8 cellular contexts compared by ENCODE assay signal in the genomic region with DNA sequence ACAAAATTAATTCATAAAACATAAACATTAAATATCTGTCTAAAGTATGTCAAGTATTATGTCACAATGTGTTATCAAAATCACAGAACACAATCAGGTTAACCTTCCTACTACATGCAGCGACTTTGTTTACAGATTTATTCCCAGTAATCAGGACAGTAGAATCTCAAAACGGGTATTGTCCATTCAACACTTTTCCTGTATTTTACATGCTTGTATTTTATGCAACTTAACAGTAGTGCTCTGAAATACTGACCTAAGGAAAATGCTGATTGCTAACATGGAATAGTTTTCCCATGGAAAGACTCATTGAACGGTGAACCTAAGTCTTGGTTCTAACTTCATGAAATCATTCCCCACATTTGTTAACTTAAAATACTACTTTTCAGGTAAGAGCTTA. TPM values are rescaled to one million over a fixed set of nuclear protein-coding genes. Genes with fewer than 3 reads are reported as not detected.
A peak's percentile ranks its signal among the peaks of the same experiment; 100 is the strongest.
DNase-seq lines count a peak whose midpoint lies in the region; ATAC-seq and TF ChIP-seq lines count a peak whose summit lies in the region.

No MANE protein-coding gene starts in this region.

- TF ChIP-seq EP300 in sigmoid colon (IDR thresholded peaks at IDR 0.05) = no peak

- peaks cover 57% of the 10 kb centered on the region for H4K20me1 ChIP-seq in SU-DHL-6 (ENCODE audit: low read depth, low read length)

- H3K9me3 ChIP-seq in SU-DHL-6 (ENCODE audit: insufficient read depth, low read length) = no peaks in the 10 kb centered on the region
- H3K9me3 ChIP-seq in sigmoid colon = no peaks in the 10 kb centered on the region

- no peak overlapping the region for H2AFZ ChIP-seq in SU-DHL-6 (ENCODE audit: low read depth, low read length, severe bottlenecking)

- H3K9me2 ChIP-seq in SU-DHL-6 (replicated peaks; ENCODE audit: insufficient read depth, low read length) = no peaks in the 10 kb centered on the region

- TF ChIP-seq POLR2A in sigmoid colon (IDR thresholded peaks at IDR 0.05) = no peak

- TF ChIP-seq CTCF in GM12875 (IDR thresholded peaks at IDR 0.05; ENCODE audit: borderline replicate concordance, insufficient read depth, low read depth, low read length) (no peak), SU-DHL-6 (IDR thresholded peaks at IDR 0.05; ENCODE audit: insufficient read depth, low read length, poor library complexity, severe bottlenecking) (no peak), fibroblast of the aortic adventitia (IDR thresholded peaks at IDR 0.05; ENCODE audit: insufficient read depth, low read length) (no peak), sigmoid colon (IDR thresholded peaks at IDR 0.05) (no peak)

- intact Hi-C loops in sigmoid colon (cut with DNase I) = loop anchor here (5.0 kb wide), 1 partner anchor 259 kb away; the partner anchor contains the start of gene GADD45A

- H3K4me1 ChIP-seq in sigmoid colon = peaks cover 0 to 41% (median 28%) of the 10 kb centered on the region in 4 donors

- H3K36me3 ChIP-seq in SU-DHL-6 (ENCODE audit: low read length) (peaks cover 60% of the 10 kb centered on the region), sigmoid colon (peaks cover 18 to 31% (median 27%) of the 10 kb centered on the region in 4 donors)

- DNase-seq in fibroblast of the aortic adventitia (ENCODE audit: low read depth) = no peak
- DNase-seq in sigmoid colon = no peak
- no peak for DNase-seq in activated CD4-positive, alpha-beta T cell treated with anti-CD3 and anti-CD28 coated beads for 4 hours

- H3K27me3 ChIP-seq in SU-DHL-6 (ENCODE audit: low read length) (no peaks in the 10 kb centered on the region), sigmoid colon (no peaks in the 10 kb centered on the region)

- H3K27ac ChIP-seq in SU-DHL-6 (ENCODE audit: low read depth, low read length) (no peak overlapping the region), sigmoid colon (no peak overlapping the region)

- peak overlapping the region; percentile 84 for H3K4me2 ChIP-seq in SU-DHL-6 (ENCODE audit: low read depth, low read length, poor library complexity, severe bottlenecking)

- peak overlapping the region; percentile 72 for H3K4me3 ChIP-seq in GM12875 (ENCODE audit: low read depth, low read length)
- H3K4me3 ChIP-seq in SU-DHL-6 (ENCODE audit: insufficient read depth, low read length, poor library complexity, severe bottlenecking) = peak overlapping the region; percentile 76
- H3K4me3 ChIP-seq in fibroblast of the aortic adventitia (ENCODE audit: low read depth, low read length) = peak overlapping the region; percentile 94
- H3K4me3 ChIP-seq in sigmoid colon = peak overlapping the region; percentile 62 to 83 (median 78)

- peak overlapping the region; percentile 97 for H3K9ac ChIP-seq in SU-DHL-6 (ENCODE audit: low read length)

- 1 to 3% methylated on average over 3 of the region's 3 CpGs for WGBS in sigmoid colon, 2 donors

- ATAC-seq in GM21737 (IDR thresholded peaks at IDR 0.05; ENCODE audit: unreplicated experiment) = no peak
- ATAC-seq in GM18909 (IDR thresholded peaks at IDR 0.05; ENCODE audit: poor library complexity, unreplicated experiment) = no peak
- no peak for ATAC-seq in GM21576 (IDR thresholded peaks at IDR 0.05; ENCODE audit: unreplicated experiment)

- H3F3A ChIP-seq in SU-DHL-6 (ENCODE audit: insufficient read depth) = peaks cover 20% of the 10 kb centered on the region

- peaks cover 73% of the 10 kb centered on the region for H3K79me2 ChIP-seq in SU-DHL-6 (ENCODE audit: insufficient read depth, low read length)

RNA-seq across cellular contexts. Expression of gene SERBP1, which starts 2.3 kb away (rescaled TPM):
- total RNA-seq in fibroblast of the aortic adventitia (ENCODE audit: low replicate concordance) (232 and 420 TPM in 2 replicates), sigmoid colon (100 to 1,000 TPM; 201 to 236 (median 225) TPM)
- polyA plus RNA-seq in sigmoid colon = 100 to 1,000 TPM; 112 to 178 (median 133) TPM
